23 cellular contexts compared by ENCODE assay signal in genomic region chr7:132574281-132574680, GRCh38. TPM values are rescaled to one million over a fixed set of nuclear protein-coding genes. Genes with fewer than 3 reads are reported as not detected.
A peak's percentile ranks its signal among the peaks of the same experiment; 100 is the strongest.
DNase-seq lines count a peak whose midpoint lies in the region; ATAC-seq and TF ChIP-seq lines count a peak whose summit lies in the region.
"Had no signal": no experiment of that assay in that cellular context is flagged by ENCODE, and none has a peak within 500 bp of the region (broad histone marks: within the 10 kb centered on the region; RNA-seq: fewer than 3 reads in every experiment).

No MANE protein-coding gene starts in this region.

- no peak overlapping the region for H4K91ac ChIP-seq in neuronal stem cell (ENCODE audit: low read depth, low read length, poor library complexity)

- ATAC-seq in right cardiac atrium: no peak
- ATAC-seq in Right ventricle myocardium superior (ENCODE audit: poor library complexity): no peak
- ATAC-seq in activated naive CD8-positive, alpha-beta T cell treated with anti-CD3 and anti-CD28 coated beads, Interleukin-2, amount 10 ng/mL, durations not matched to agents 7 days and 5 days (ENCODE audit: low read depth): no peak
- ATAC-seq: activated T-cell treated with anti-CD3 and anti-CD28 coated beads, Interleukin-2, amount 50 U/mL, for 4 hours; esophagus mucosa; gastroesophageal sphincter had no signal

- H2BK12ac ChIP-seq in neuronal stem cell (ENCODE audit: low read length): no peak overlapping the region

- no peak overlapping the region for H3K27ac ChIP-seq in right cardiac atrium (ENCODE audit: low read length)
- no peak overlapping the region for H3K27ac ChIP-seq in iPS-20b (ENCODE audit: low read length)
- H3K27ac ChIP-seq in breast epithelium: no peak overlapping the region
- no peak overlapping the region for H3K27ac ChIP-seq in neuronal stem cell (replicated peaks; ENCODE audit: low read length)
- H3K27ac ChIP-seq: gastroesophageal sphincter, ovary had no signal

- H3K9ac ChIP-seq in iPS-20b (ENCODE audit: low read depth, low read length): no peak overlapping the region
- H3K9ac ChIP-seq in neuronal stem cell (ENCODE audit: low read depth, low read length, poor library complexity): no peak overlapping the region

- H3K4me1 Mint-ChIP-seq in activated naive CD8-positive, alpha-beta T cell treated with anti-CD3 and anti-CD28 coated beads, Interleukin-2, amount 10 ng/mL, durations not matched to agents 7 days and 5 days: peaks cover 41% of the 10 kb centered on the region

- no peak for TF ChIP-seq POLR2A in breast epithelium (IDR thresholded peaks at IDR 0.05)

- H3K23ac ChIP-seq in neuronal stem cell (ENCODE audit: low read depth, low read length, poor library complexity): no peak overlapping the region

- peak overlapping the region; percentile 91 for H3K4me3 Mint-ChIP-seq in activated naive CD8-positive, alpha-beta T cell treated with anti-CD3 and anti-CD28 coated beads, Interleukin-2, amount 10 ng/mL, durations not matched to agents 7 days and 5 days
- H3K4me3 Mint-ChIP-seq: activated B cell treated with CpG ODN at 0.5 μM for 24 hours; CD4-positive, CD25-positive, alpha-beta regulatory T cell had no signal

- H2AK5ac ChIP-seq in neuronal stem cell (ENCODE audit: low read depth, low read length): no peak overlapping the region

- H3K4me3 ChIP-seq in right cardiac atrium (ENCODE audit: low read length): peak overlapping the region; percentile 79
- H3K4me3 ChIP-seq in iPS-20b (ENCODE audit: low read length): peak overlapping the region; percentile 30; the same call in 1 of the 2 replicates
- peak overlapping the region in 1 of 3 donors; percentile 77 for H3K4me3 ChIP-seq in breast epithelium
- H3K4me3 ChIP-seq in neuronal stem cell (ENCODE audit: low read length in 2 of 2): no peak overlapping the region
- H3K4me3 ChIP-seq: ovary had no signal

- intact Hi-C loops in right cardiac atrium (cut with DNase I): loop anchor here in 2 of 4 donors (10.0 kb wide), 2 partner anchors 69 to 179 kb away; no protein-coding TSS in a partner anchor
- intact Hi-C loops in Right ventricle myocardium superior (cut with DNase I): loop anchor here (10.0 kb wide), 2 partner anchors 59 to 159 kb away; no protein-coding TSS in a partner anchor
- intact Hi-C loops in breast epithelium (cut with DNase I; ENCODE audit: low total_unique reads): loop anchor here (10.0 kb wide), 1 partner anchor 249 kb away; no protein-coding TSS in a partner anchor

- DNase-seq in right cardiac atrium (no peak), Right ventricle myocardium superior (no peak), breast epithelium (ENCODE audit: low spot score in 2 of 2) (no peak), neuronal stem cell (ENCODE audit: low spot score) (no peak)
- no peak for DNase-seq in activated naive CD8-positive, alpha-beta T cell treated with anti-CD3 and anti-CD28 coated beads, Interleukin-2, amount 10 ng/mL, durations not matched to agents 7 days and 5 days
- no peak for DNase-seq in stimulated activated CD4-positive, alpha-beta T cell treated with anti-CD3 and anti-CD28 coated beads, Interleukin-4, amount 100 ng/mL, for 1 hour
- DNase-seq: activated B cell treated with CpG ODN at 0.5 μM for 24 hours; activated naive CD4-positive, alpha-beta T cell treated with anti-CD3 and anti-CD28 coated beads, Interleukin-2, amount 50 U/mL, for 16 hours; activated T-cell treated with anti-CD3 and anti-CD28 coated beads, Interleukin-2, amount 50 U/mL, for 4 hours; CD4-positive, CD25-positive, alpha-beta regulatory T cell; effector CD4-positive, alpha-beta T cell; EL; KG1; NCI-H2171; NCI-H524 treated with DMSO at 0.1 percent for 48 hours; ovary; RPMI8226; substantia nigra; T1000 had no signal

- no peak overlapping the region for H2BK15ac ChIP-seq in neuronal stem cell (ENCODE audit: low read length)

- POLR2A ChIA-PET in activated naive CD8-positive, alpha-beta T cell treated with anti-CD3 and anti-CD28 coated beads, Interleukin-2, amount 10 ng/mL, durations not matched to agents 7 days and 5 days (lab: Charles Lee): interaction anchor here (0.7 kb wide), 1 partner anchor 180 kb away, joined by 3 read pairs; no protein-coding TSS in a partner anchor

- no peak overlapping the region for H2BK5ac ChIP-seq in neuronal stem cell (ENCODE audit: low read length)

- H3K27me3 Mint-ChIP-seq in activated naive CD8-positive, alpha-beta T cell treated with anti-CD3 and anti-CD28 coated beads, Interleukin-2, amount 10 ng/mL, durations not matched to agents 7 days and 5 days: peaks cover 78% of the 10 kb centered on the region

- no peak overlapping the region for H3K14ac ChIP-seq in neuronal stem cell (ENCODE audit: low read length)

- H4K8ac ChIP-seq in neuronal stem cell (ENCODE audit: low read depth, low read length): no peak overlapping the region

- H3K4me1 ChIP-seq in right cardiac atrium (ENCODE audit: control insufficient read depth, insufficient read depth, low read length) (peaks cover 2% of the 10 kb centered on the region), iPS-20b (ENCODE audit: insufficient read depth, low read length) (peaks cover 26% of the 10 kb centered on the region), breast epithelium (no peaks in the 10 kb centered on the region), neuronal stem cell (ENCODE audit: control insufficient read depth in 2 of 2, insufficient read depth in 1 of 2, low read depth in 1 of 2, low read length in 2 of 2) (peaks cover 8 to 24% of the 10 kb centered on the region in 2 donors)

- no peak overlapping the region for H3K4me2 ChIP-seq in neuronal stem cell (ENCODE audit: insufficient read depth, low read length, poor library complexity, severe bottlenecking)

- H3K27me3 ChIP-seq in right cardiac atrium (ENCODE audit: control insufficient read depth, insufficient read depth) (no peaks in the 10 kb centered on the region), iPS-20b (ENCODE audit: insufficient read depth, low read length) (peaks cover 94% of the 10 kb centered on the region), breast epithelium (peaks cover 0 to 55% of the 10 kb centered on the region in 2 donors), neuronal stem cell (ENCODE audit: control insufficient read depth in 3 of 3, insufficient read depth in 3 of 3, low read depth in 1 of 3, low read length in 3 of 3) (peaks cover 12 to 82% (median 61%) of the 10 kb centered on the region in 3 experiments)
- H3K27me3 ChIP-seq: ovary had no signal

- H3K36me3 ChIP-seq in iPS-20b (ENCODE audit: insufficient read depth, low read depth, low read length) (no peaks in the 10 kb centered on the region), breast epithelium (no peaks in the 10 kb centered on the region), neuronal stem cell (replicated peaks in 1 of 2; ENCODE audit: control insufficient read depth in 2 of 2, insufficient read depth in 2 of 2, low read length in 2 of 2) (no peaks in the 10 kb centered on the region)
- H3K36me3 ChIP-seq: gastroesophageal sphincter, ovary had no signal

- H3K18ac ChIP-seq in neuronal stem cell (ENCODE audit: low read length): no peak overlapping the region

- H2AFZ ChIP-seq in neuronal stem cell (ENCODE audit: low read length): no peak overlapping the region

- no peaks in the 10 kb centered on the region for H3K9me3 Mint-ChIP-seq in activated naive CD8-positive, alpha-beta T cell treated with anti-CD3 and anti-CD28 coated beads, Interleukin-2, amount 10 ng/mL, durations not matched to agents 7 days and 5 days
- H3K9me3 Mint-ChIP-seq: activated B cell treated with CpG ODN at 0.5 μM for 24 hours; activated T-cell treated with anti-CD3 and anti-CD28 coated beads, Interleukin-2, amount 50 U/mL, for 4 hours had no signal

- H3K4ac ChIP-seq in neuronal stem cell (ENCODE audit: low read length): no peak overlapping the region

- no peak overlapping the region for H3K27ac Mint-ChIP-seq in activated naive CD8-positive, alpha-beta T cell treated with anti-CD3 and anti-CD28 coated beads, Interleukin-2, amount 10 ng/mL, durations not matched to agents 7 days and 5 days
- H3K27ac Mint-ChIP-seq: activated B cell treated with CpG ODN at 0.5 μM for 24 hours had no signal

- no peaks in the 10 kb centered on the region for H3K9me3 ChIP-seq in right cardiac atrium (ENCODE audit: control insufficient read depth, low read length)
- no peaks in the 10 kb centered on the region for H3K9me3 ChIP-seq in iPS-20b (ENCODE audit: insufficient read depth, low read depth, low read length)
- H3K9me3 ChIP-seq in breast epithelium: no peaks in the 10 kb centered on the region
- no peaks in the 10 kb centered on the region for H3K9me3 ChIP-seq in neuronal stem cell (replicated peaks in 1 of 2; ENCODE audit: control insufficient read depth in 2 of 2, insufficient read depth in 1 of 2, low read depth in 1 of 2, low read length in 2 of 2)
- H3K9me3 ChIP-seq: gastroesophageal sphincter, ovary had no signal

- no peak overlapping the region for H2BK120ac ChIP-seq in neuronal stem cell (ENCODE audit: low read depth, low read length)

- TF ChIP-seq CTCF in breast epithelium (IDR thresholded peaks at IDR 0.05): no peak

- no peaks in the 10 kb centered on the region for H3K79me1 ChIP-seq in neuronal stem cell (ENCODE audit: low read depth, low read length)

- WGBS in right cardiac atrium: 67% methylated on average over 8 of the region's 8 CpGs
- WGBS in neuronal stem cell (ENCODE audit: extremely low coverage in 2 of 2, insufficient read length in 2 of 2, insufficient replicate concordance in 1 of 2), 2 donors: no CpG with 5 or more reads among the region's 8 CpGs

- H3K36me3 Mint-ChIP-seq in activated naive CD8-positive, alpha-beta T cell treated with anti-CD3 and anti-CD28 coated beads, Interleukin-2, amount 10 ng/mL, durations not matched to agents 7 days and 5 days: peaks cover 33% of the 10 kb centered on the region
- H3K36me3 Mint-ChIP-seq: CD4-positive, CD25-positive, alpha-beta regulatory T cell had no signal

RNA-seq across cellular contexts. Expression of gene PLXNA4, which starts 2.0 kb away (rescaled TPM):
- total RNA-seq in right cardiac atrium (10 to 100 TPM; 12.2 to 19.3 (median 17.2) TPM), Right ventricle myocardium superior (17.3 TPM), breast epithelium (10 to 100 TPM in 2 of 3 donors, 1 to 10 TPM in 1; 7.2 to 32.5 (median 26.2) TPM)
- 5.7 TPM for polyA plus RNA-seq in right cardiac atrium
- 10 to 100 TPM; 16.5 to 20.5 TPM for total RNA-seq in activated naive CD8-positive, alpha-beta T cell treated with anti-CD3 and anti-CD28 coated beads, Interleukin-2, amount 10 ng/mL, durations not matched to agents 7 days and 5 days
- polyA plus RNA-seq in neuronal stem cell (2013, experiment 1 of 2): 0.11 TPM
- 0.18 TPM for polyA plus RNA-seq in neuronal stem cell (2013, experiment 2 of 2)
- total RNA-seq: activated B cell treated with CpG ODN at 0.5 μM for 24 hours, HT-29 had no signal
- polyA plus RNA-seq: CD4-positive, CD25-positive, alpha-beta regulatory T cell had no signal

Comparison
In these comparisons a context has a peak if more than half of its experiments do, and no peak if none do; other contexts are left out.
1. H3K4me3 ChIP-seq: peak in right cardiac atrium (single experiment) and iPS-20b (single experiment); none in neuronal stem cell (0 of 2).